8 cellular contexts compared by ENCODE assay signal in the genomic region with DNA sequence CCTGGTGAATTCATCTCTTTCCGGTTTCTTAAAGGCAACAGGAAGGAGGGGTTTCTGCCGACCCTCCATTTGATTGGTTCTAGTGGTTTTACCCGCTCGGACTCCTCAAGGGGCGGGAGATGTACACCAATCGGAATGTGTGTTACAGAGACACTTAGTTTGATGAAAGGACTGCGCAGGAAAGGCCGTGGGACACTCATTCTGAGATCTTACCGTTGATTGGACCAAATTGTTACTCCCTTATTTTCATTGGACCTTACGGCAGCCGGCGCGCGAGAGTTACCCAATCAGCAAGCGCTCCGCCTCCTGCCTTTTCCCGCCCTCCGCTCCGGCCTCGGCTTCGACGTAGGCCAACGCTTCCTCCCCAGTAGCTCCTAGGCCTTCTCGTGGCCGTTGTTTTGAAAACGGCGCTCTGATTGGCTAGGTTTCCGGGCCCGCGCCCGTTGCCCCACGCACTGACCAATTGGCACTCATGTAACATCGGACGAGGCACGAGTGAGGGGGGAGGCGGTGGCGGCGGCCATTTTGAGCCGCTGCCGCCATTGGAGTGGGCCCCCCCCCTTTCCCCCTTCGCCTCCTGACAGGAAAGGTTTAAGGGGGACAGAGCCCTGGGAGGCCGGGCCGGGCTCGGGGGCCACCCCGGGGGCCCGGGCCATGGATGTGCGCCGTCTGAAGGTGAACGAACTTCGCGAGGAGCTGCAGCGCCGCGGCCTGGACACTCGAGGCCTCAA. TPM values are rescaled to one million over a fixed set of nuclear protein-coding genes. Genes with fewer than 3 reads are reported as not detected.
DNase-seq lines count a peak whose midpoint lies in the region; ATAC-seq, FAIRE-seq and TF ChIP-seq lines count a peak whose summit lies in the region.

Gene HNRNPUL1 (plus strand): TSS at position 523 of the 731 bp plus-strand sequence. CDS start 132 bp downstream, at position 655.

- peak; percentile 97 for FAIRE-seq in GM12892 (lab: Jason Lieb, UNC)

- H3K4me3 ChIP-seq in heart left ventricle = peak within 1 kb of the TSS; percentile 71 to 99 (median 92)

- WGBS in heart left ventricle, 4 donors = 0 to 1% (median 1%) methylated on average over 38 to 55 of the region's 55 CpGs

- peak within 1 kb of the TSS; percentile 91 to 100 (median 99) for H3K27ac ChIP-seq in heart left ventricle

- intact Hi-C loops in T-helper 1 cell treated with Interleukin-12 subunit alpha and Interleukin-12 subunit beta and Interleukin-4 antibody, amounts not matched to agents 30 ng/mL and 1 ng/mL, for 36 hours (cut with micrococcal nuclease) = loop anchor here (1.0 to 5.0 kb wide), 20 partner anchors 44 to 1018 kb away; partner anchors contain the start of genes B9D2, BCKDHA, CIC and COQ8B
- intact Hi-C loops in heart left ventricle (cut with DNase I) = loop anchor here (1.0 to 10.0 kb wide), 14 partner anchors 33 to 602 kb away; partner anchors contain the start of genes CCDC97 (in 1 of the 10), DMAC2 (in 1 of the 10) and TGFB1 (in 1 of the 10)

- peak within 1 kb of the TSS; percentile 100 for H3K27ac Mint-ChIP-seq in type B pancreatic cell

- peak within 1 kb of the TSS; percentile 92 for H3K4me3 Mint-ChIP-seq in type B pancreatic cell

- H3K36me3 Mint-ChIP-seq in type B pancreatic cell = peaks cover 13% of the 10 kb centered on the region

- H3K36me3 ChIP-seq in heart left ventricle = peaks cover 0 to 29% (median 22%) of the 10 kb centered on the region in 9 donors

- peaks cover 3 to 36% (median 29%) of the 10 kb centered on the region in 12 donors for H3K4me1 ChIP-seq in heart left ventricle

- H3K27me3 ChIP-seq in heart left ventricle = no peaks in the 10 kb centered on the region

- peaks cover 3% of the 10 kb centered on the region for H3K27me3 Mint-ChIP-seq in type B pancreatic cell

- TF ChIP-seq POLR2A in GM12892 (IDR thresholded peaks at IDR 0.05; ENCODE audit: low read depth, low read length) (no peak), heart left ventricle (IDR thresholded peaks at IDR 0.05) (peak in 1 of 2 donors; percentile 35)

- TF ChIP-seq CTCF in heart left ventricle (IDR thresholded peaks at IDR 0.05) (peak in 7 of 12 donors; percentile 10 to 49 (median 30)), type B pancreatic cell (conservative IDR thresholded peaks at IDR 0.05) (peak; percentile 48)

- no peaks in the 10 kb centered on the region for H3K9me3 Mint-ChIP-seq in type B pancreatic cell

- no peaks in the 10 kb centered on the region for H3K9me3 ChIP-seq in heart left ventricle

- ATAC-seq in HG02870 (IDR thresholded peaks at IDR 0.05; ENCODE audit: unreplicated experiment) (peak; percentile 71), heart left ventricle (peak; percentile 86 to 91 (median 87))

- peaks cover 25% of the 10 kb centered on the region for H3K4me1 Mint-ChIP-seq in type B pancreatic cell (ENCODE audit: unreplicated experiment)

- peak; percentile 96 for DNase-seq in GM12892 (ENCODE audit: insufficient read length)
- peak; percentile 100 for DNase-seq in NCI-H146 treated with DMSO at 0.1 percent for 48 hours (lab: John Stamatoyannopoulos, UW; ENCODE audit: unreplicated experiment)
- DNase-seq in amniotic epithelial cell (ENCODE audit: low read depth) = peak; percentile 100
- peak; percentile 99 for DNase-seq in heart left ventricle
- DNase-seq in pons (ENCODE audit: low spot score) = peak; percentile 100
- peak; percentile 99 for DNase-seq in type B pancreatic cell (ENCODE audit: extremely low spot score, unreplicated experiment)

RNA-seq across cellular contexts. Expression of gene HNRNPUL1, which starts in this region (rescaled TPM):
- 128 TPM for polyA plus RNA-seq in GM12892 (2012; ENCODE audit: missing spikeins)
- 297 and 309 TPM in 2 replicates for total RNA-seq in T-helper 1 cell treated with Interleukin-12 subunit alpha and Interleukin-12 subunit beta and Interleukin-4 antibody, amounts not matched to agents 30 ng/mL and 1 ng/mL, for 36 hours
- total RNA-seq in heart left ventricle = 100 to 1,000 TPM in 7 of 9 donors, 10 to 100 TPM in 2; 88.7 to 138 (median 115) TPM
- 10 to 100 TPM; 64.2 to 91.0 TPM for polyA plus RNA-seq in heart left ventricle
- total RNA-seq in type B pancreatic cell (ENCODE audit: low replicate concordance) = 189 and 244 TPM in 2 replicates

Comparison
In these comparisons a context has a peak if more than half of its experiments do, and no peak if none do; other contexts are left out.
1. Peak in every context shown above with its lines: DNase-seq, ATAC-seq, H3K4me3 ChIP-seq and H3K27ac ChIP-seq.